8 cellular contexts compared by ENCODE assay signal in the genomic region with DNA sequence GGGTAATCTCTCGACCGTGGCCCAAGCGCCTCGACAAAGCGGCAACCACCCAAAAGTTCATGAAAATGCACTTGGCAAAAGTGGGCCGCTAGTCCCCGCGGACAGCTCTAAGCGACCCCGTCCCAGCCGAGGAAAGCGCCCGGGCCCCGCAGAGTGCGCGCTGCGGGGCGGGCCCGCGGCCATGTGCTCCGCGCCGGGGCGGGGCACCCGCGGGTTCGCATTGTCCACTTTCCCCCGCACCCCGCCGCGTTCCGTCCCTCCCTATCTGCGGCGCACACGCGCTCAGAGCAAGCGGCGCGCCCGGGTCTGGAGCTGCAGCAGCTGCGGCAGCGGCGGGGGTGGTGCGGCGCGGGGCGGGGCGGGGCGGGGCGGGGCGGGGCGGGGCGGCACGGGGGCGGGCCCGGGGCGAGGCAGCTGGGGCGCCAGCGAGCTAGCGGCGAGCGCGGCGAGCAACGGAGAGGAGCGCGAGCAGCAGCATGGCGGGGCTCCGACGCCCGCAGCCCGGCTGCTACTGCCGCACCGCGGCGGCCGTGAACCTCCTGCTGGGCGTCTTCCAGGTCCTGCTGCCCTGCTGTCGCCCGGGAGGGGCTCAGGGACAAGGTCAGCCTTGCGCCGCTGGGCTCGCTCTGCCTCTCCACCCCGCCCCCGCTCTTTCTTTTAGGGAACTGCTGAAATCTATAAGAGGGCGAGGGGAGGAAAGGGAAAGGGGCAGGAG. TPM values are rescaled to one million over a fixed set of nuclear protein-coding genes. Genes with fewer than 3 reads are reported as not detected.
DNase-seq lines count a peak whose midpoint lies in the region; ATAC-seq, FAIRE-seq and TF ChIP-seq lines count a peak whose summit lies in the region.

A gene with protein sequence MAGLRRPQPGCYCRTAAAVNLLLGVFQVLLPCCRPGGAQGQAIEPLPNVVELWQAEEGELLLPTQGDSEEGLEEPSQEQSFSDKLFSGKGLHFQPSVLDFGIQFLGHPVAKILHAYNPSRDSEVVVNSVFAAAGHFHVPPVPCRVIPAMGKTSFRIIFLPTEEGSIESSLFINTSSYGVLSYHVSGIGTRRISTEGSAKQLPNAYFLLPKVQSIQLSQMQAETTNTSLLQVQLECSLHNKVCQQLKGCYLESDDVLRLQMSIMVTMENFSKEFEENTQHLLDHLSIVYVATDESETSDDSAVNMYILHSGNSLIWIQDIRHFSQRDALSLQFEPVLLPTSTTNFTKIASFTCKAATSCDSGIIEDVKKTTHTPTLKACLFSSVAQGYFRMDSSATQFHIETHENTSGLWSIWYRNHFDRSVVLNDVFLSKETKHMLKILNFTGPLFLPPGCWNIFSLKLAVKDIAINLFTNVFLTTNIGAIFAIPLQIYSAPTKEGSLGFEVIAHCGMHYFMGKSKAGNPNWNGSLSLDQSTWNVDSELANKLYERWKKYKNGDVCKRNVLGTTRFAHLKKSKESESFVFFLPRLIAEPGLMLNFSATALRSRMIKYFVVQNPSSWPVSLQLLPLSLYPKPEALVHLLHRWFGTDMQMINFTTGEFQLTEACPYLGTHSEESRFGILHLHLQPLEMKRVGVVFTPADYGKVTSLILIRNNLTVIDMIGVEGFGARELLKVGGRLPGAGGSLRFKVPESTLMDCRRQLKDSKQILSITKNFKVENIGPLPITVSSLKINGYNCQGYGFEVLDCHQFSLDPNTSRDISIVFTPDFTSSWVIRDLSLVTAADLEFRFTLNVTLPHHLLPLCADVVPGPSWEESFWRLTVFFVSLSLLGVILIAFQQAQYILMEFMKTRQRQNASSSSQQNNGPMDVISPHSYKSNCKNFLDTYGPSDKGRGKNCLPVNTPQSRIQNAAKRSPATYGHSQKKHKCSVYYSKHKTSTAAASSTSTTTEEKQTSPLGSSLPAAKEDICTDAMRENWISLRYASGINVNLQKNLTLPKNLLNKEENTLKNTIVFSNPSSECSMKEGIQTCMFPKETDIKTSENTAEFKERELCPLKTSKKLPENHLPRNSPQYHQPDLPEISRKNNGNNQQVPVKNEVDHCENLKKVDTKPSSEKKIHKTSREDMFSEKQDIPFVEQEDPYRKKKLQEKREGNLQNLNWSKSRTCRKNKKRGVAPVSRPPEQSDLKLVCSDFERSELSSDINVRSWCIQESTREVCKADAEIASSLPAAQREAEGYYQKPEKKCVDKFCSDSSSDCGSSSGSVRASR (N-terminal part only) (plus strand): TSS at position 439 of the 715 bp plus-strand sequence. CDS start 38 bp downstream, at position 477.

- no peaks in the 10 kb centered on the region for H3K9me3 Mint-ChIP-seq in activated CD4-positive, alpha-beta T cell treated with anti-CD3 and anti-CD28 coated beads for 36 hours (ENCODE audit: low read depth)

- peak; percentile 50 to 53; a peak in 3 of 4 replicates for TF ChIP-seq POLR2A in HepG2 (IDR thresholded peaks at IDR 0.05; ENCODE audit: insufficient read depth in 1 of 2, low read depth in 2 of 2, low read length in 2 of 2)

- H3K9ac ChIP-seq in HepG2 (ENCODE audit: insufficient read depth, low read depth, low read length), result peak within 1 kb of the TSS; percentile 69

- CTCF ChIA-PET in activated CD4-positive, alpha-beta T cell treated with anti-CD3 and anti-CD28 coated beads for 36 hours (lab: Charles Lee), result interaction anchor here (0.6 to 2.7 kb wide), 21 partner anchors 12 to 186 kb away, joined by 3 to 13 read pairs (median 4); a partner anchor contains a TSS
- CTCF ChIA-PET in HepG2 (lab: Yijun Ruan, JAX; ENCODE audit: low intra/inter-chr PET ratio, low total read pairs), result no interaction called here

- H2AFZ ChIP-seq in ACC112 (ENCODE audit: low read length, unreplicated experiment) (peak within 1 kb of the TSS; percentile 82), HepG2 (ENCODE audit: low read length) (peak within 1 kb of the TSS; percentile 22)

- no peaks in the 10 kb centered on the region for H4K20me1 ChIP-seq in HepG2 (ENCODE audit: insufficient read depth, low read length)

- intact Hi-C loops in activated CD4-positive, alpha-beta T cell treated with anti-CD3 and anti-CD28 coated beads for 36 hours (cut with DNase I, micrococcal nuclease), result loop anchor here (1.0 to 10.0 kb wide), 10 partner anchors 15 to 313 kb away; a partner anchor contains a TSS
- intact Hi-C loops in HepG2 (cut with micrococcal nuclease; ENCODE audit: unreplicated experiment), result loop anchor here (2.0 to 5.0 kb wide), 3 partner anchors 51 to 121 kb away; a partner anchor contains a TSS

- peaks cover 32% of the 10 kb centered on the region for H3K36me3 Mint-ChIP-seq in activated CD4-positive, alpha-beta T cell treated with anti-CD3 and anti-CD28 coated beads for 36 hours (ENCODE audit: low read depth)

- H3K79me2 ChIP-seq in ACC112 (ENCODE audit: control insufficient read depth, insufficient read depth, low read length, unreplicated experiment) (peaks cover 21% of the 10 kb centered on the region), HepG2 (ENCODE audit: insufficient read depth, low read length) (no peaks in the 10 kb centered on the region)

- DNase-seq in NCI-H345 treated with DMSO at 0.1 percent for 48 hours (lab: John Stamatoyannopoulos, UW; ENCODE audit: unreplicated experiment) (peak; percentile 15), dermis blood vessel endothelial cell (peak; percentile 78), HepG2 (ENCODE audit: low spot score) (peak; percentile 29)
- DNase-seq in activated CD4-positive, alpha-beta T cell treated with anti-CD3 and anti-CD28 coated beads for 36 hours, result peak; percentile 82
- DNase-seq in stimulated activated CD4-positive, alpha-beta T cell treated with anti-CD3 and anti-CD28 coated beads, Interleukin-4, amount 100 ng/mL, for 4 hours, result peak; percentile 69 to 77

- no peak for FAIRE-seq in HepG2 (lab: Jason Lieb, UNC)

- H3K4me2 ChIP-seq in HepG2 (ENCODE audit: low read depth, low read length), result peak within 1 kb of the TSS; percentile 95

- H3K4me1 Mint-ChIP-seq in activated CD4-positive, alpha-beta T cell treated with anti-CD3 and anti-CD28 coated beads for 36 hours, result peaks cover 28% of the 10 kb centered on the region

- peak within 1 kb of the TSS; percentile 88 for H3K4me3 ChIP-seq in ACC112 (ENCODE audit: low read depth, low read length)
- peak within 1 kb of the TSS; percentile 77 to 89 (median 86) for H3K4me3 ChIP-seq in HepG2 (replicated peaks in 1 of 3; ENCODE audit: insufficient read depth in 1 of 3, low read depth in 2 of 3, low read length in 3 of 3)

- H3K4me3 Mint-ChIP-seq in activated CD4-positive, alpha-beta T cell treated with anti-CD3 and anti-CD28 coated beads for 36 hours, result peak within 1 kb of the TSS; percentile 94

- no peak for TF ChIP-seq RAD21 in HepG2 (CRISPR knock-in tag; IDR thresholded peaks at IDR 0.05)

- H3K9me3 ChIP-seq in HepG2 (ENCODE audit: low read length), result no peaks in the 10 kb centered on the region

- TF ChIP-seq EP300 in HepG2 (IDR thresholded peaks at IDR 0.05; ENCODE audit: low read depth in 2 of 2, low read length in 2 of 2) (no peak), HepG2 (CRISPR knock-in tag; IDR thresholded peaks at IDR 0.05; ENCODE audit: borderline replicate concordance) (no peak)

- H3K27ac ChIP-seq in ACC112 (ENCODE audit: low read depth, low read length), result 0 out of 2 replicates have a peak within 1 kb of the TSS, but pooled peaks have one; percentile 21
- no peak within 1 kb of the TSS for H3K27ac ChIP-seq in HepG2 (ENCODE audit: extremely low read length, insufficient read depth, low read length)

- WGBS in HepG2 (ENCODE audit: low lambda C conversion rate), result 1% methylated on average over 18 of the region's 86 CpGs

- H3K27ac Mint-ChIP-seq in activated CD4-positive, alpha-beta T cell treated with anti-CD3 and anti-CD28 coated beads for 36 hours, result peak within 1 kb of the TSS; percentile 86

- POLR2A ChIA-PET in activated CD4-positive, alpha-beta T cell treated with anti-CD3 and anti-CD28 coated beads for 36 hours (lab: Charles Lee), result interaction anchor here (0.6 to 2.2 kb wide), 5 partner anchors 22 to 150 kb away, joined by 3 to 12 read pairs (median 4); no protein-coding TSS in a partner anchor
- POLR2A ChIA-PET in HepG2 (lab: Yijun Ruan, JAX), result interaction anchor here (1.0 to 2.0 kb wide), 7 partner anchors 13 to 99 kb away, joined by 3 to 13 read pairs (median 3); no protein-coding TSS in a partner anchor

- H3K27me3 ChIP-seq in ACC112 (ENCODE audit: insufficient read depth, low read length), result no peaks in the 10 kb centered on the region
- peaks cover 0 to 12% of the 10 kb centered on the region in 2 experiments; a peak in 3 of 5 replicates for H3K27me3 ChIP-seq in HepG2 (ENCODE audit: control insufficient read depth in 1 of 2, insufficient read depth in 2 of 2, low read length in 2 of 2)

- peak; percentile 23; the same call in 1 of the 2 replicates for TF ChIP-seq CTCF in HepG2 (CRISPR knock-in tag; IDR thresholded peaks at IDR 0.05)

- ATAC-seq in GM18868 (IDR thresholded peaks at IDR 0.05; ENCODE audit: unreplicated experiment) (peak; percentile 40), HG03097 (IDR thresholded peaks at IDR 0.05; ENCODE audit: low FRiP score, unreplicated experiment) (peak; percentile 30), HepG2 (peak; percentile 88)
- ATAC-seq in activated CD4-positive, alpha-beta T cell treated with anti-CD3 and anti-CD28 coated beads for 36 hours, result peak; percentile 63

- in situ Hi-C loops in HepG2 (cut with HindIII; ENCODE audit: extremely low pct_ligation_motif_present, low pct_unique_long_range_greater_than_20kb), result no loop called here

- H3K4me1 ChIP-seq in ACC112 (ENCODE audit: control insufficient read depth, insufficient read depth, low read length, unreplicated experiment), result peaks cover 34% of the 10 kb centered on the region
- peaks cover 26% of the 10 kb centered on the region for H3K4me1 ChIP-seq in HepG2 (ENCODE audit: insufficient read depth, low read length)

- no TSS peak for BruUV-seq in HepG2 (replicated peaks; lab: Mats Ljungman, UMichigan)

- H3K27me3 Mint-ChIP-seq in activated CD4-positive, alpha-beta T cell treated with anti-CD3 and anti-CD28 coated beads for 36 hours, result no peaks in the 10 kb centered on the region

- H3K36me3 ChIP-seq in ACC112 (ENCODE audit: insufficient read depth, low read length) (no peaks in the 10 kb centered on the region), HepG2 (replicated peaks in 1 of 2; ENCODE audit: control insufficient read depth in 1 of 2, insufficient read depth in 2 of 2, low read length in 2 of 2) (no peaks in the 10 kb centered on the region)

RNA-seq across cellular contexts. Expression of the gene that starts here (rescaled TPM):
- 10 to 100 TPM; 45.8 to 45.9 TPM for total RNA-seq in activated CD4-positive, alpha-beta T cell treated with anti-CD3 and anti-CD28 coated beads for 36 hours
- total RNA-seq in dermis blood vessel endothelial cell (16.2 and 25.3 TPM in 2 replicates), HepG2 (2016; rRNA removed; fragmentation: Illumina TruSeq; extraction: Trizol) (2.4 and 4.5 TPM in 2 replicates)
- 1.2 and 1.4 TPM in 2 replicates for total RNA-seq in HepG2 (2016; cell fraction: cytosol; rRNA removed; fragmentation: Illumina TruSeq; extraction: Trizol; ENCODE audit: low read depth)
- 2.7 and 4.5 TPM in 2 replicates for total RNA-seq in HepG2 (2016; cell fraction: insoluble cytoplasmic fraction; rRNA removed; fragmentation: Illumina TruSeq; extraction: Trizol)
- 1.1 and 2.7 TPM in 2 replicates for total RNA-seq in HepG2 (2016; cell fraction: membrane; rRNA removed; fragmentation: Illumina TruSeq; extraction: Trizol)
- total RNA-seq in HepG2 (2016; cell fraction: nucleus; rRNA removed; fragmentation: Illumina TruSeq; extraction: Trizol), result 10.8 and 10.9 TPM in 2 replicates
- 2.2 and 2.8 TPM in 2 replicates for polyA plus RNA-seq in HepG2 (2011; rRNA removed)
- 1.3 and 2.2 TPM in 2 replicates for polyA plus RNA-seq in HepG2 (2011; cell fraction: cytosol; rRNA removed)
- polyA plus RNA-seq in HepG2 (2011; cell fraction: nucleus; rRNA removed), result 4.1 and 4.5 TPM in 2 replicates
- 2.3 and 5.2 TPM in 2 replicates for polyA plus RNA-seq in HepG2 (2012)
- 0.16 and 0.25 TPM in 2 replicates for polyA plus RNA-seq in HepG2 (2016; cell fraction: cytosol; fragmentation: Illumina TruSeq; extraction: Trizol; ENCODE audit: low read depth)
- 1.7 and 2.1 TPM in 2 replicates for polyA plus RNA-seq in HepG2 (2016; cell fraction: insoluble cytoplasmic fraction; fragmentation: Illumina TruSeq; extraction: Trizol; ENCODE audit: low read depth)
- polyA plus RNA-seq in HepG2 (2016; cell fraction: membrane; fragmentation: Illumina TruSeq; extraction: Trizol; ENCODE audit: low read depth), result 0.18 and 0.30 TPM in 2 replicates
- 6.6 and 8.4 TPM in 2 replicates for polyA plus RNA-seq in HepG2 (2016; cell fraction: nucleus; fragmentation: Illumina TruSeq; extraction: Trizol; ENCODE audit: insufficient read depth, low read depth)
- polyA minus RNA-seq in HepG2 (2011; rRNA and poly(A)+ RNA removed; ENCODE audit: low replicate concordance), result 5.2 and 8.7 TPM in 2 replicates
- 3.6 and 7.2 TPM in 2 replicates for polyA minus RNA-seq in HepG2 (2011; cell fraction: cytosol; rRNA and poly(A)+ RNA removed)
- polyA minus RNA-seq in HepG2 (2011; cell fraction: nucleus; rRNA and poly(A)+ RNA removed), result 10.8 and 14.8 TPM in 2 replicates

Comparison
In these comparisons a context has a peak if more than half of its experiments do, and no peak if none do; other contexts are left out.
1. ATAC-seq: peak in every context shown above with its lines; median percentile 88 in HepG2; 63 in activated CD4-positive, alpha-beta T cell treated with anti-CD3 and anti-CD28 coated beads for 36 hours; 40 in GM18868; 30 in HG03097.
2. DNase-seq: peak in every context shown above with its lines; median percentile 82 in activated CD4-positive, alpha-beta T cell treated with anti-CD3 and anti-CD28 coated beads for 36 hours; 78 in dermis blood vessel endothelial cell; 73 in stimulated activated CD4-positive, alpha-beta T cell treated with anti-CD3 and anti-CD28 coated beads, Interleukin-4, amount 100 ng/mL, for 4 hours; 29 in HepG2; 15 in NCI-H345 treated with DMSO at 0.1 percent for 48 hours.